In genomic region chr4:108649863-108650211, GRCh38 we compare ENCODE assay signal across 8 cellular contexts. TPM values are rescaled to one million over a fixed set of nuclear protein-coding genes. Genes with fewer than 3 reads are reported as not detected.
DNase-seq lines count a peak whose midpoint lies in the region; ATAC-seq, FAIRE-seq and TF ChIP-seq lines count a peak whose summit lies in the region.

No MANE protein-coding gene starts in this region.

- H3K9ac ChIP-seq in K562 (ENCODE audit: insufficient read depth in 1 of 2, low read depth in 2 of 2, low read length in 2 of 2): peak overlapping the region; percentile 96 to 99; a peak in 3 of 4 replicates

- H3K9me3 Mint-ChIP-seq in naive thymus-derived CD8-positive, alpha-beta T cell: no peaks in the 10 kb centered on the region

- TF ChIP-seq RAD21 in K562 (CRISPR knock-in tag; conservative IDR thresholded peaks at IDR 0.05 in 1 of 2, IDR thresholded peaks at IDR 0.05 in 1 of 2): no peak

- POLR2A ChIA-PET in AG04450 (lab: Yijun Ruan, JAX): interaction anchor here (0.9 to 2.7 kb wide), 8 partner anchors 14 to 930 kb away, joined by 3 to 17 read pairs (median 4); partner anchors contain the start of genes PAPSS1 and RPL34
- POLR2A ChIA-PET in K562 (lab: Yijun Ruan, JAX): interaction anchor here (0.7 to 2.7 kb wide), 11 partner anchors 12 to 155 kb away, joined by 3 to 10 read pairs (median 3); partner anchors contain the start of gene RPL34
- POLR2A ChIA-PET in naive thymus-derived CD8-positive, alpha-beta T cell (lab: Charles Lee): interaction anchor here (0.6 to 1.7 kb wide), 5 partner anchors 10 to 929 kb away, joined by 3 to 13 read pairs (median 5); partner anchors contain the start of gene PAPSS1

- CTCF ChIA-PET in AG04450 (lab: Charles Lee): interaction anchor here (0.6 to 1.4 kb wide), 12 partner anchors 9 to 775 kb away, joined by 3 to 8 read pairs (median 4); no protein-coding TSS in a partner anchor
- CTCF ChIA-PET in K562 (lab: Yijun Ruan, JAX; ENCODE audit: low intra/inter-chr PET ratio): no interaction called here

- H3K9me1 ChIP-seq in K562 (ENCODE audit: control insufficient read depth, insufficient read depth, low read length): no peaks in the 10 kb centered on the region

- peak overlapping the region; percentile 94 to 99 (median 99) for H3K27ac Mint-ChIP-seq in naive thymus-derived CD8-positive, alpha-beta T cell

- peak overlapping the region; percentile 95 for H2AFZ ChIP-seq in K562 (ENCODE audit: low read depth, low read length)

- H3K9me3 ChIP-seq in AG04450 (ENCODE audit: control insufficient read depth, insufficient read depth, low read length): no peaks in the 10 kb centered on the region
- no peaks in the 10 kb centered on the region for H3K9me3 ChIP-seq in K562 (replicated peaks; ENCODE audit: control insufficient read depth, insufficient read depth, low read depth, low read length)

- intact Hi-C loops in K562 (cut with micrococcal nuclease): no loop called here

- peaks cover 0 to 9% (median 3%) of the 10 kb centered on the region in 3 donors for H3K36me3 Mint-ChIP-seq in naive thymus-derived CD8-positive, alpha-beta T cell

- in situ Hi-C loops in K562 (cut with MboI): no loop called here

- TF ChIP-seq POLR2A in K562 (conservative IDR thresholded peaks at IDR 0.05): no peak

- no peak for FAIRE-seq in K562 (lab: Jason Lieb, UNC)

- H3K79me2 ChIP-seq in K562 (ENCODE audit: control insufficient read depth, insufficient read depth, low read length): peaks cover 46% of the 10 kb centered on the region

- BruUV-seq in K562 (replicated peaks; lab: Mats Ljungman, UMichigan): TSS peak; percentile 96

- peaks cover 0 to 3% of the 10 kb centered on the region in 2 experiments; a peak in 2 of 5 replicates for H3K4me1 ChIP-seq in K562 (replicated peaks in 1 of 2; ENCODE audit: control insufficient read depth in 2 of 2, insufficient read depth in 2 of 2, low read length in 2 of 2)

- ATAC-seq in GM19351 (IDR thresholded peaks at IDR 0.05; ENCODE audit: unreplicated experiment) (peak; percentile 6), HG03432 (IDR thresholded peaks at IDR 0.05; ENCODE audit: unreplicated experiment) (peak; percentile 27), K562 (peak; percentile 32)
- no peak for ATAC-seq in naive thymus-derived CD8-positive, alpha-beta T cell

- H3K27me3 Mint-ChIP-seq in naive thymus-derived CD8-positive, alpha-beta T cell: no peaks in the 10 kb centered on the region

- H3K27ac ChIP-seq in AG04450 (ENCODE audit: low read depth, low read length) (peak overlapping the region; percentile 87), K562 (ENCODE audit: extremely low read depth, low read depth, low read length) (peak overlapping the region; percentile 81)

- peak overlapping the region; percentile 44 for H3K4me3 ChIP-seq in AG04450 (ENCODE audit: low read depth, low read length)
- H3K4me3 ChIP-seq in K562: peak overlapping the region; percentile 50

- TF ChIP-seq CTCF in AG04450 (IDR thresholded peaks at IDR 0.05; ENCODE audit: low read depth, low read length) (no peak), K562 (IDR thresholded peaks at IDR 0.05 in 2 of 3, conservative IDR thresholded peaks at IDR 0.05 in 1 of 3; ENCODE audit: insufficient read depth in 2 of 3, low read depth in 1 of 3, low read length in 3 of 3) (no peak)

- no peak for TF ChIP-seq EP300 in K562 (IDR thresholded peaks at IDR 0.05; ENCODE audit: low read length)

- no peaks in the 10 kb centered on the region for H4K20me1 ChIP-seq in K562 (replicated peaks; ENCODE audit: control insufficient read depth, insufficient read depth, low read length)

- H3K36me3 ChIP-seq in K562 (ENCODE audit: control insufficient read depth, insufficient read depth, low read length): peaks cover 26% of the 10 kb centered on the region

- peak overlapping the region; percentile 92 to 98 (median 95) for H3K4me3 Mint-ChIP-seq in naive thymus-derived CD8-positive, alpha-beta T cell

- peaks cover 27 to 44% (median 38%) of the 10 kb centered on the region in 4 donors for H3K4me1 Mint-ChIP-seq in naive thymus-derived CD8-positive, alpha-beta T cell

- peak overlapping the region; percentile 96 for H3K4me2 ChIP-seq in K562 (ENCODE audit: insufficient read depth, low read length)

- DNase-seq in AG04450 (ENCODE audit: low read depth, low spot score) (no peak), K562 (ENCODE audit: extremely low read depth in 1 of 4, low spot score in 3 of 4) (no peak), foreskin melanocyte (no peak), NOMO-1 treated with dmso at 0.1 percent for 144 hours (lab: John Stamatoyannopoulos, UW; ENCODE audit: unreplicated experiment) (no peak), GM19238 (ENCODE audit: insufficient read length, low spot score) (no peak)
- DNase-seq in naive thymus-derived CD8-positive, alpha-beta T cell: no peak

- WGBS in K562 (ENCODE audit: insufficient coverage, low coverage, missing lambda C conversion rate): 2% methylated on average over 6 of the region's 6 CpGs

- no peaks in the 10 kb centered on the region for H3K27me3 ChIP-seq in AG04450 (ENCODE audit: control insufficient read depth, insufficient read depth, low read length)
- H3K27me3 ChIP-seq in K562 (ENCODE audit: control insufficient read depth in 2 of 2, insufficient read depth in 2 of 2, low read length in 2 of 2): no peaks in the 10 kb centered on the region

TF ChIP-seq in K562, 482 proteins besides CTCF, POLR2A, EP300 and RAD21:
- TF ChIP-seq FOXA3 (CRISPR knock-in tag; conservative IDR thresholded peaks at IDR 0.05 in 1 of 2, IDR thresholded peaks at IDR 0.05 in 1 of 2): peak in 1 of 2 experiments; percentile 36; a peak in 1 of 4 replicates
- 0 out of 2 replicates have a peak, but pooled peaks have one; percentile 22 for TF ChIP-seq ZNF766 (CRISPR knock-in tag; conservative IDR thresholded peaks at IDR 0.05)
- no peak for TF ChIP-seq ZNF644 (tag; IDR thresholded peaks at IDR 0.05; ENCODE audit: low read depth)
- 0 out of 2 replicates have a peak, but pooled peaks have one; percentile 30 for TF ChIP-seq SMARCA4 (IDR thresholded peaks at IDR 0.05)
- TF ChIP-seq WHSC1 (IDR thresholded peaks at IDR 0.05; ENCODE audit: low read length): no peak
- peak in 1 of 2 experiments; percentile 38; a peak in 2 of 4 replicates for TF ChIP-seq FOXK2 (conservative IDR thresholded peaks at IDR 0.05 in 1 of 2, IDR thresholded peaks at IDR 0.05 in 1 of 2; ENCODE audit: low read depth in 2 of 2)
TF ChIP-seq in K562: peak in this region for 4.

RNA-seq across cellular contexts. Expression of gene OSTC, which starts 0.6 kb away (rescaled TPM):
- polyA plus RNA-seq in AG04450 (2011; rRNA removed) (238 and 320 TPM in 2 replicates), K562 (2011; rRNA removed) (225 and 241 TPM in 2 replicates), K562 (2014; fragmentation: Illumina TruSeq; extraction: Trizol) (235 and 258 TPM in 2 replicates), K562 (2014; fragmentation: Nextera tagmentation; extraction: Ambion mirVana) (100 to 1,000 TPM; 851 to 966 TPM), K562 (2014; rRNA removed) (177 and 182 TPM in 2 replicates)
- polyA minus RNA-seq in AG04450 (2011; rRNA and poly(A)+ RNA removed): 89.7 and 130 TPM in 2 replicates
- total RNA-seq in K562 (2011; cell fraction: chromatin; rRNA removed; ENCODE audit: low replicate concordance): 64.1 and 123 TPM in 2 replicates
- 68.4 and 89.2 TPM in 2 replicates for total RNA-seq in K562 (2011; cell fraction: nucleolus; rRNA removed)
- 127 and 150 TPM in 2 replicates for total RNA-seq in K562 (2011; cell fraction: nucleoplasm; rRNA removed)
- total RNA-seq in K562 (2014; rRNA removed) (93.8 and 112 TPM in 2 replicates), K562 (2014; rRNA removed; fragmentation: Illumina TruSeq; extraction: Trizol) (235 and 252 TPM in 2 replicates), K562 (2015; rRNA removed; fragmentation: Illumina TruSeq; extraction: Trizol) (193 and 210 TPM in 2 replicates), K562 (2021) (143 and 174 TPM in 2 replicates)
- 99.7 and 224 TPM in 2 replicates for polyA plus RNA-seq in K562 (2011; cell fraction: cytosol; rRNA removed)
- 32.2 and 80.8 TPM in 2 replicates for polyA plus RNA-seq in K562 (2011; cell fraction: nucleus; rRNA removed)
- polyA plus RNA-seq in K562 (2012): 219 and 283 TPM in 2 replicates
- polyA minus RNA-seq in K562 (2011; rRNA and poly(A)+ RNA removed): 125 and 140 TPM in 2 replicates
- 50.4 and 56.3 TPM in 2 replicates for polyA minus RNA-seq in K562 (2011; cell fraction: cytosol; rRNA and poly(A)+ RNA removed)
- 24.9 and 58.4 TPM in 2 replicates for polyA minus RNA-seq in K562 (2011; cell fraction: nucleus; rRNA and poly(A)+ RNA removed)
- 10 to 100 TPM; 48.2 to 49.6 TPM for total RNA-seq in naive thymus-derived CD8-positive, alpha-beta T cell
- polyA plus RNA-seq in naive thymus-derived CD8-positive, alpha-beta T cell: 100 to 1,000 TPM; 102 to 125 (median 110) TPM

RNA-seq across cellular contexts. Expression of gene RPL34, which starts 29.5 kb away (rescaled TPM):
- 2,621 and 2,960 TPM in 2 replicates for polyA plus RNA-seq in AG04450 (2011; rRNA removed)
- polyA minus RNA-seq in AG04450 (2011; rRNA and poly(A)+ RNA removed): 200 and 208 TPM in 2 replicates
- total RNA-seq in K562 (2011; cell fraction: chromatin; rRNA removed; ENCODE audit: low replicate concordance): 252 and 304 TPM in 2 replicates
- total RNA-seq in K562 (2011; cell fraction: nucleolus; rRNA removed): 343 and 354 TPM in 2 replicates
- total RNA-seq in K562 (2011; cell fraction: nucleoplasm; rRNA removed): 439 and 698 TPM in 2 replicates
- 1,466 and 1,685 TPM in 2 replicates for total RNA-seq in K562 (2014; rRNA removed)
- total RNA-seq in K562 (2014; rRNA removed; fragmentation: Illumina TruSeq; extraction: Trizol): 2,593 and 2,853 TPM in 2 replicates
- 1,586 and 1,727 TPM in 2 replicates for total RNA-seq in K562 (2015; rRNA removed; fragmentation: Illumina TruSeq; extraction: Trizol)
- 1,612 and 1,824 TPM in 2 replicates for total RNA-seq in K562 (2021)
- 4,502 and 5,422 TPM in 2 replicates for polyA plus RNA-seq in K562 (2011; rRNA removed)
- polyA plus RNA-seq in K562 (2011; cell fraction: cytosol; rRNA removed): 1,723 and 3,895 TPM in 2 replicates
- polyA plus RNA-seq in K562 (2011; cell fraction: nucleus; rRNA removed): 636 and 1,437 TPM in 2 replicates
- polyA plus RNA-seq in K562 (2012): 3,078 and 3,376 TPM in 2 replicates
- 1,973 and 2,119 TPM in 2 replicates for polyA plus RNA-seq in K562 (2014; fragmentation: Illumina TruSeq; extraction: Trizol)
- 1,000 to 10,000 TPM; 3,162 to 4,454 TPM for polyA plus RNA-seq in K562 (2014; fragmentation: Nextera tagmentation; extraction: Ambion mirVana)
- polyA plus RNA-seq in K562 (2014; rRNA removed): 2,645 and 2,889 TPM in 2 replicates
- polyA minus RNA-seq in K562 (2011; rRNA and poly(A)+ RNA removed): 751 and 855 TPM in 2 replicates
- polyA minus RNA-seq in K562 (2011; cell fraction: cytosol; rRNA and poly(A)+ RNA removed): 102 and 189 TPM in 2 replicates
- polyA minus RNA-seq in K562 (2011; cell fraction: nucleus; rRNA and poly(A)+ RNA removed): 118 and 255 TPM in 2 replicates
- 1,000 to 10,000 TPM; 3,039 to 3,108 TPM for total RNA-seq in naive thymus-derived CD8-positive, alpha-beta T cell
- 1,000 to 10,000 TPM; 5,254 to 5,901 (median 5,840) TPM for polyA plus RNA-seq in naive thymus-derived CD8-positive, alpha-beta T cell

Comparison
In these comparisons a context has a peak if more than half of its experiments do, and no peak if none do; other contexts are left out.
1. ATAC-seq: peak in GM19351 (single experiment), HG03432 (single experiment) and K562 (single experiment); none in naive thymus-derived CD8-positive, alpha-beta T cell (0 of 2).